Comparison of ENCODE assay signal across 19 cellular contexts in genomic region chr12:131122631-131123030, GRCh38.
"Had no signal": no experiment of that assay in that cellular context is flagged by ENCODE, and none has a peak within 500 bp of the region (broad histone marks: within the 10 kb centered on the region; RNA-seq: fewer than 3 reads in every experiment).

No MANE protein-coding gene starts in this region.

- H3K27me3 Mint-ChIP-seq: activated CD4-positive, alpha-beta T cell treated with anti-CD3 and anti-CD28 coated beads, Interleukin-2, amount 10 ng/mL, durations not matched to agents 24 days and 14 days; activated CD8-positive, alpha-beta T cell treated with anti-CD3 and anti-CD28 coated beads for 36 hours; activated naive CD8-positive, alpha-beta T cell treated with anti-CD3 and anti-CD28 coated beads for 36 hours had no signal

- H3K36me3 ChIP-seq: prostate gland had no signal

- H3K9me3 Mint-ChIP-seq: activated CD8-positive, alpha-beta T cell treated with anti-CD3 and anti-CD28 coated beads for 36 hours; activated naive CD8-positive, alpha-beta T cell treated with anti-CD3 and anti-CD28 coated beads for 36 hours; nephron progenitor cell had no signal

- H3K4me3 Mint-ChIP-seq: activated CD4-positive, alpha-beta T cell treated with anti-CD3 and anti-CD28 coated beads, Interleukin-2, amount 10 ng/mL, durations not matched to agents 24 days and 14 days; activated CD8-positive, alpha-beta T cell treated with anti-CD3 and anti-CD28 coated beads for 36 hours; activated naive CD8-positive, alpha-beta T cell treated with anti-CD3 and anti-CD28 coated beads for 36 hours; activated T-helper 1 cell treated with anti-CD3 and anti-CD28 coated beads, Interleukin-12 subunit alpha, Interleukin-12 subunit beta, Interleukin-2, Interleukin-4 antibody, amounts not matched to agents 30 ng/mL and 10 ng/mL and 1 ng/mL, durations not matched to agents 14 hours and 24 hours and 36 hours; nephron progenitor cell; stimulated activated naive CD8-positive, alpha-beta T cell treated with anti-CD3 and anti-CD28 coated beads, Interleukin-15, amount 100 ng/mL, for 72 hours had no signal

- H3K27ac ChIP-seq: dorsolateral prefrontal cortex, foreskin keratinocyte, prostate gland, right atrium auricular region, skin epidermis, upper lobe of right lung had no signal

- H3K4me1 Mint-ChIP-seq: activated CD4-positive, alpha-beta T cell treated with anti-CD3 and anti-CD28 coated beads, Interleukin-2, amount 10 ng/mL, durations not matched to agents 24 days and 14 days; activated naive CD8-positive, alpha-beta T cell treated with anti-CD3 and anti-CD28 coated beads for 36 hours; nephron progenitor cell; stimulated activated naive CD8-positive, alpha-beta T cell treated with anti-CD3 and anti-CD28 coated beads, Interleukin-15, amount 100 ng/mL, for 72 hours had no signal

- H3K4me1 ChIP-seq: foreskin keratinocyte, prostate gland, right atrium auricular region, upper lobe of right lung had no signal

- H3K27ac Mint-ChIP-seq: activated CD4-positive, alpha-beta T cell treated with anti-CD3 and anti-CD28 coated beads, Interleukin-2, amount 10 ng/mL, durations not matched to agents 24 days and 14 days; activated CD8-positive, alpha-beta T cell treated with anti-CD3 and anti-CD28 coated beads for 36 hours; activated naive CD8-positive, alpha-beta T cell treated with anti-CD3 and anti-CD28 coated beads for 36 hours; activated T-helper 1 cell treated with anti-CD3 and anti-CD28 coated beads, Interleukin-12 subunit alpha, Interleukin-12 subunit beta, Interleukin-2, Interleukin-4 antibody, amounts not matched to agents 30 ng/mL and 10 ng/mL and 1 ng/mL, durations not matched to agents 14 hours and 24 hours and 36 hours; nephron progenitor cell; stimulated activated naive CD8-positive, alpha-beta T cell treated with anti-CD3 and anti-CD28 coated beads, Interleukin-15, amount 100 ng/mL, for 72 hours had no signal

- H3K9me3 ChIP-seq: prostate gland, right atrium auricular region, upper lobe of right lung had no signal

- DNase-seq: activated CD4-positive, alpha-beta T cell treated with anti-CD3 and anti-CD28 coated beads, Interleukin-2, amount 10 ng/mL, durations not matched to agents 24 days and 14 days; activated CD8-positive, alpha-beta T cell treated with anti-CD3 and anti-CD28 coated beads for 36 hours; activated naive CD4-positive, alpha-beta T cell; activated naive CD8-positive, alpha-beta T cell treated with anti-CD3 and anti-CD28 coated beads for 36 hours; amniotic stem cell; foreskin keratinocyte; glutamatergic neuron; hypothalamus; mammary epithelial cell; nephron progenitor cell; occipital lobe; stimulated activated naive CD8-positive, alpha-beta T cell treated with anti-CD3 and anti-CD28 coated beads, Interleukin-15, amount 100 ng/mL, for 72 hours; T1000; upper lobe of right lung had no signal

- H3K4me3 ChIP-seq: dorsolateral prefrontal cortex, prostate gland, right atrium auricular region, skin epidermis, upper lobe of right lung had no signal

- ATAC-seq: activated CD8-positive, alpha-beta T cell treated with anti-CD3 and anti-CD28 coated beads for 36 hours; foreskin keratinocyte; stimulated activated naive CD8-positive, alpha-beta T cell treated with anti-CD3 and anti-CD28 coated beads, Interleukin-15, amount 100 ng/mL, for 72 hours; upper lobe of right lung had no signal

- H3K27me3 ChIP-seq: dorsolateral prefrontal cortex, foreskin keratinocyte, right atrium auricular region, upper lobe of right lung had no signal

- H3K36me3 Mint-ChIP-seq: activated naive CD8-positive, alpha-beta T cell treated with anti-CD3 and anti-CD28 coated beads for 36 hours had no signal
